Comparison of ENCODE assay signal across 1 cellular context in the genomic region with DNA sequence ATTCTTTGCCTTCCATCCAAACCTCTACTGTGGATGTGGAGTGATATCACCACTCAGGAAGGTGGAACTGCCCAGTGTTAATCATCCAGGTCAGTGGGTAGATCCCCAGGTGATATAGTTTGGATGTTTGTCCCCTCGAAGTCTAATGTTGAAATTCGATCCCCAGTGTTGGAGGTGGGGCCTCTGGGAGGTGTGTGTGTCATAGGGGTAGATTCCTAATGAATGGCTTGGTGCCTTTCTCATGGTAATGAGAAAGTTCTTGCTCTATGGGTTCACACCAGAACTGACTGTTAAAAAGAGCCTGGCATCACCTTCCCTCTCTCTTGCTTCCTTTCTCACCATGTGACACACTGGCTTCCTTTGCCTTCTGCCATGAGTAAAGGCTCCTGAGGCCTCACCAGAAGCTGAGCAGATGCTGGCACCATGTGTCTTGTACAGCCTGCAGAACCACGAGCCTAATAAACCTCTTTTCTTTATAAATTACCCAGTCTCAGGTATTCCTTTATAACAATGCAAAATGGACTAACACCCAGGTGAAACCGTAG.
TF ChIP-seq lines count a peak whose summit lies in the region.

No MANE protein-coding gene starts in this region.

TF ChIP-seq in IMR-90, 13 proteins besides CTCF, POLR2A, EP300 and RAD21:
- TF ChIP-seq MAZ (IDR thresholded peaks at IDR 0.05; ENCODE audit: borderline replicate concordance, low read depth, low read length) (no peak), SMC3 (IDR thresholded peaks at IDR 0.05; ENCODE audit: low read depth, low read length) (no peak), MXI1 (IDR thresholded peaks at IDR 0.05; ENCODE audit: borderline replicate concordance, low read depth, low read length) (no peak), RFX5 (IDR thresholded peaks at IDR 0.05; ENCODE audit: low read depth, low read length) (no peak), MAFK (IDR thresholded peaks at IDR 0.05; ENCODE audit: low read depth, low read length) (no peak), BHLHE40 (IDR thresholded peaks at IDR 0.05; ENCODE audit: low read depth, low read length) (no peak), CEBPB (IDR thresholded peaks at IDR 0.05; ENCODE audit: low read depth, low read length) (no peak), CHD1 (IDR thresholded peaks at IDR 0.05; ENCODE audit: low read depth, low read length) (no peak), NFE2L2 (IDR thresholded peaks at IDR 0.05; ENCODE audit: low read depth, low read length) (no peak), ELK1 (IDR thresholded peaks at IDR 0.05; ENCODE audit: borderline replicate concordance, low read depth, low read length) (no peak), RCOR1 (IDR thresholded peaks at IDR 0.05; ENCODE audit: insufficient replicate concordance, low read length) (no peak), FOS (IDR thresholded peaks at IDR 0.05; ENCODE audit: low read depth, low read length) (no peak)
